8 cellular contexts compared by ENCODE assay signal in the genomic region with DNA sequence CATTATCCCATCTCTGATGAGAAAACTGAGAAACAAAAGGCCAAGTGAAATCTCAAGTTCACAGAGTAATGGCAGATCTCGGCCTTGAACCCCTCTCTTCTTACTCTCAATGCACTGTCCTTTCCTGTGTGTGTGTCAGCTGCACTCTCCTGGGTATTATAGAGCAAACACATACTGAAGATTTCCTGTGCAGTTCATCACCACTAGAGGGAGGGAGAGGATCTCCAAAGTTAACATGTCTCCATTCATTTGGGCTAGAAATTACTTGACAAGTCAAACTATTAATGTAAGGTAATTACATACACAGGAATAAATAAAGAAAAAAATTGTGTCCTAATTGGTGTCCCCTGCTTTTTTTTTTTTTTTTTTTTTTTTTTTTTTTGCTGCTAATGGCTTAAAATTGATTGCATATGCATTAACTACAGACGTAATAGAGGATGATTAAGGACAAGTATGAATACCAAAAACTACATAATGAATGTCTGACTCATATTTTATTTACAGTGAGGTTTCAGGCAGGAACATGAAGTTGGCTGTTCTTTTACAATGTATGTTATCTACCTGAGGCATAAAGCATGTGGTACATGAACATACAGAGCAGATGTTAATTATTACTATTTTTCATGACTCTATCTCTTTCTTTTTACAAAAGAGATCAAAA.
DNase-seq lines count a peak whose midpoint lies in the region; ATAC-seq and TF ChIP-seq lines count a peak whose summit lies in the region.

No MANE protein-coding gene starts in this region.

- peak; percentile 26 for DNase-seq in activated naive CD4-positive, alpha-beta T cell treated with anti-CD3 and anti-CD28 coated beads, Interleukin-2, amount 10 ng/mL, durations not matched to agents 7 days and 5 days
- DNase-seq in activated naive CD4-positive, alpha-beta T cell (lab: John Stamatoyannopoulos, UW): no peak
- peak; percentile 77 for DNase-seq in NCI-H748 treated with DMSO at 0.1 percent for 48 hours (lab: John Stamatoyannopoulos, UW)
- peak; percentile 41 for DNase-seq in brain pericyte (ENCODE audit: low read depth, low spot score)
- peak; percentile 57 for DNase-seq in kidney glomerular epithelial cell (lab: John Stamatoyannopoulos, UW)
- no peak for DNase-seq in type B pancreatic cell (ENCODE audit: extremely low spot score, unreplicated experiment)

- H3K27me3 Mint-ChIP-seq in activated naive CD4-positive, alpha-beta T cell treated with anti-CD3 and anti-CD28 coated beads, Interleukin-2, amount 10 ng/mL, durations not matched to agents 7 days and 5 days: peaks cover 2% of the 10 kb centered on the region
- H3K27me3 Mint-ChIP-seq in type B pancreatic cell: peaks cover 10% of the 10 kb centered on the region

- H3K36me3 Mint-ChIP-seq in activated naive CD4-positive, alpha-beta T cell treated with anti-CD3 and anti-CD28 coated beads, Interleukin-2, amount 10 ng/mL, durations not matched to agents 7 days and 5 days: no peaks in the 10 kb centered on the region
- H3K36me3 Mint-ChIP-seq in type B pancreatic cell: no peaks in the 10 kb centered on the region

- H3K4me1 Mint-ChIP-seq in activated naive CD4-positive, alpha-beta T cell treated with anti-CD3 and anti-CD28 coated beads, Interleukin-2, amount 10 ng/mL, durations not matched to agents 7 days and 5 days: no peaks in the 10 kb centered on the region
- H3K4me1 Mint-ChIP-seq in type B pancreatic cell (ENCODE audit: unreplicated experiment): peaks cover 7% of the 10 kb centered on the region

- H3K27ac Mint-ChIP-seq in activated naive CD4-positive, alpha-beta T cell treated with anti-CD3 and anti-CD28 coated beads, Interleukin-2, amount 10 ng/mL, durations not matched to agents 7 days and 5 days: no peak overlapping the region
- H3K27ac Mint-ChIP-seq in type B pancreatic cell: no peak overlapping the region

- H3K4me3 Mint-ChIP-seq in activated naive CD4-positive, alpha-beta T cell treated with anti-CD3 and anti-CD28 coated beads, Interleukin-2, amount 10 ng/mL, durations not matched to agents 7 days and 5 days: no peak overlapping the region
- H3K4me3 Mint-ChIP-seq in type B pancreatic cell: no peak overlapping the region

- no peaks in the 10 kb centered on the region for H3K9me3 Mint-ChIP-seq in activated naive CD4-positive, alpha-beta T cell treated with anti-CD3 and anti-CD28 coated beads, Interleukin-2, amount 10 ng/mL, durations not matched to agents 7 days and 5 days
- no peaks in the 10 kb centered on the region for H3K9me3 Mint-ChIP-seq in type B pancreatic cell

- CTCF ChIA-PET in activated naive CD4-positive, alpha-beta T cell treated with anti-CD3 and anti-CD28 coated beads, Interleukin-2, amount 10 ng/mL, durations not matched to agents 7 days and 5 days (lab: Charles Lee): interaction anchor here (0.8 to 1.1 kb wide), 2 partner anchors 11 to 1134 kb away, joined by 3 to 7 read pairs; no protein-coding TSS in a partner anchor

- peak; percentile 88 for TF ChIP-seq CTCF in type B pancreatic cell (conservative IDR thresholded peaks at IDR 0.05)

- ATAC-seq in GM21423 (IDR thresholded peaks at IDR 0.05; ENCODE audit: unreplicated experiment) (peak; percentile 83), HG03565 (IDR thresholded peaks at IDR 0.05; ENCODE audit: unreplicated experiment) (peak; percentile 91)

Comparison
In these comparisons a context has a peak if more than half of its experiments do, and no peak if none do; other contexts are left out.
1. DNase-seq: peak in activated naive CD4-positive, alpha-beta T cell treated with anti-CD3 and anti-CD28 coated beads, Interleukin-2, amount 10 ng/mL, durations not matched to agents 7 days and 5 days (single experiment), NCI-H748 treated with DMSO at 0.1 percent for 48 hours (single experiment), brain pericyte (single experiment) and kidney glomerular epithelial cell (single experiment); none in activated naive CD4-positive, alpha-beta T cell (0 of 4) and type B pancreatic cell (single experiment).